23 cellular contexts compared by ENCODE assay signal in genomic region chr12:120816363-120816762, GRCh38.
"Had no signal": no experiment of that assay in that cellular context is flagged by ENCODE, and none has a peak within 500 bp of the region (broad histone marks: within the 10 kb centered on the region; RNA-seq: fewer than 3 reads in every experiment).

No MANE protein-coding gene starts in this region.

- H3K27ac ChIP-seq: SJSA1, SK-N-MC had no signal

- H3K9me3 ChIP-seq: SJSA1 had no signal

- H3K36me3 ChIP-seq: SJSA1 had no signal

- FAIRE-seq: HepG2, RCC 7860 had no signal

- DNase-seq: IMR-90, Kasumi-1, KG1, MM.1S, NCI-H1092 treated with DMSO at 0.1 percent for 48 hours, NCI-H1436, NCI-H187, NCI-H2029, NCI-H2081 treated with DMSO at 0.1 percent for 48 hours, NCI-H2171, NCI-H226, NCI-H446, NCI-H510A, NCI-H524 treated with DMSO at 0.1 percent for 48 hours, NCI-H69, NCI-H774, Right ventricle myocardium superior, RPMI8226, SIG-M5 had no signal

- H3K4me3 ChIP-seq: SJSA1, SK-N-MC had no signal

- H3K27me3 ChIP-seq: SJSA1 had no signal

- H3K4me1 ChIP-seq: SJSA1 had no signal
